Comparison of ENCODE assay signal across 8 cellular contexts in the genomic region with DNA sequence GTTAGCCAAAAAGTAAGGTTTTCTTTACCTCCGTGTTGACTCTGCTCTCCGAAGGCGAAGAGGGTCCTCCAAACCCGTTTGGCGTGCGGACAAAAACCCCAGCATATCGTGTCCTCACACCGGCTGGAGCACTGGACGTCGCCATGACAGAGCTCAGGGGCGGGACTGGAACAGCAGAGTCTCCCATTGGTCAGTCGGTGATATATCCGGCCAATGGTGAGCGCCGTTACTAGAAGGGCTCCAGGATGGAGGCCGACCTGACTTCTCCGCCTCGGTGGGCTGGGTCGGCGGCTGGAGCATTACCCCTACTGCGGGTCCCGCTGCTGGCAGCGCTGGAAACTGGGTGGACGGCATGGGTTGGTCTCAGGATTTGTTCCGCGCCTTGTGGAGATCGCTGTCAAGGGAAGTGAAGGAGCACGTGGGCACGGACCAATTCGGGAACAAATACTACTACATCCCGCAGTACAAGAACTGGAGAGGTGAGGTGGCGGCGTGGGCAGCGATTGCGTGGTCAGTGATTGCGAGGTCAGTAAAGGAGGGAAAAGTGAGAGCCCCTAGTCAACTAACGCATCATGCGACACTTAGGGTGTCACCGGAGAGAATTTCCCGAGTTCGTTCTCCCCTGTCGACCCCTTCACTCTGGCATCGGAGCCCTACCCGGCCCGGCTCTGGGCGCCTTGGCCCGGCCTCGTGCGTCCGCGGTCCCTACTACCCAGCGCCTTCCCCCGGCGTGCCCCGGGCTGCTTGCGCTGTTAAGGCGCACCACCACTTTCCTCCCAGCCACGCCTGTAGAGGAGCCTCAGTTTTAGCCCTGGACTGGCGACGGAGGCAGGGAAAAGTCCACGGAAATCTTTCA. TPM values are rescaled to one million over a fixed set of nuclear protein-coding genes. Genes with fewer than 3 reads are reported as not detected.
DNase-seq lines count a peak whose midpoint lies in the region; ATAC-seq and TF ChIP-seq lines count a peak whose summit lies in the region.

A gene with protein sequence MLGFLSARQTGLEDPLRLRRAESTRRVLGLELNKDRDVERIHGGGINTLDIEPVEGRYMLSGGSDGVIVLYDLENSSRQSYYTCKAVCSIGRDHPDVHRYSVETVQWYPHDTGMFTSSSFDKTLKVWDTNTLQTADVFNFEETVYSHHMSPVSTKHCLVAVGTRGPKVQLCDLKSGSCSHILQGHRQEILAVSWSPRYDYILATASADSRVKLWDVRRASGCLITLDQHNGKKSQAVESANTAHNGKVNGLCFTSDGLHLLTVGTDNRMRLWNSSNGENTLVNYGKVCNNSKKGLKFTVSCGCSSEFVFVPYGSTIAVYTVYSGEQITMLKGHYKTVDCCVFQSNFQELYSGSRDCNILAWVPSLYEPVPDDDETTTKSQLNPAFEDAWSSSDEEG (minus strand): TSS at position 167 of the 856 bp plus-strand sequence. CDS start 62 bp downstream, at position 105.
A gene with protein sequence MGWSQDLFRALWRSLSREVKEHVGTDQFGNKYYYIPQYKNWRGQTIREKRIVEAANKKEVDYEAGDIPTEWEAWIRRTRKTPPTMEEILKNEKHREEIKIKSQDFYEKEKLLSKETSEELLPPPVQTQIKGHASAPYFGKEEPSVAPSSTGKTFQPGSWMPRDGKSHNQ (plus strand): TSS at position 302 of the 856 bp plus-strand sequence. CDS start 51 bp downstream, at position 353.

- H4K20me1 ChIP-seq in GM23338 (replicated peaks; ENCODE audit: insufficient read depth), result peaks cover 9% of the 10 kb centered on the region

- H3K27me3 Mint-ChIP-seq in GM23338 (ENCODE audit: insufficient read depth, low read depth, poor library complexity), result peaks cover 5% of the 10 kb centered on the region
- H3K27me3 Mint-ChIP-seq in activated T-helper 1 cell treated with anti-CD3 and anti-CD28 coated beads, Interleukin-12 subunit alpha, Interleukin-12 subunit beta, Interleukin-2, Interleukin-4 antibody, amounts not matched to agents 30 ng/mL and 10 ng/mL and 1 ng/mL, durations not matched to agents 14 hours and 24 hours and 36 hours (ENCODE audit: insufficient read depth), result no peaks in the 10 kb centered on the region
- H3K27me3 Mint-ChIP-seq in naive thymus-derived CD8-positive, alpha-beta T cell, result no peaks in the 10 kb centered on the region
- H3K27me3 Mint-ChIP-seq in stimulated activated naive B cell treated with anti-CD40 and anti-IgM and Interleukin-4, amounts not matched to agents 10 μg/mL and 1 μg/mL and 100 μg/mL, for 72 hours, result no peaks in the 10 kb centered on the region

- POLR2A ChIA-PET in naive thymus-derived CD8-positive, alpha-beta T cell (lab: Charles Lee), result interaction anchor here (0.6 to 1.5 kb wide), 2 partner anchors 36 to 386 kb away, joined by 8 to 9 read pairs; a partner anchor contains a TSS

- no peak within 1 kb of the TSS for H3K27ac ChIP-seq in GM23338 (ENCODE audit: low read depth)

- H3K79me2 ChIP-seq in GM23338 (replicated peaks; ENCODE audit: insufficient read depth), result peaks cover 85% of the 10 kb centered on the region

- TF ChIP-seq CTCF in GM23338 (conservative IDR thresholded peaks at IDR 0.05; ENCODE audit: low read depth in 2 of 2), result no peak

- peaks cover 10% of the 10 kb centered on the region; the same call in 1 of the 2 replicates for H3K27me3 ChIP-seq in GM23338 (ENCODE audit: insufficient read depth)

- intact Hi-C loops in activated T-helper 1 cell treated with anti-CD3 and anti-CD28 coated beads, Interleukin-12 subunit alpha, Interleukin-12 subunit beta, Interleukin-2, Interleukin-4 antibody, amounts not matched to agents 30 ng/mL and 10 ng/mL and 1 ng/mL, durations not matched to agents 14 hours and 24 hours and 36 hours (cut with micrococcal nuclease), result loop anchor here (1.0 to 5.0 kb wide), 6 partner anchors 218 to 1458 kb away; a partner anchor contains a TSS

- ATAC-seq in GM23338, result peak; percentile 99
- ATAC-seq in naive thymus-derived CD8-positive, alpha-beta T cell, result peak; percentile 96 to 97
- peak; percentile 98 for ATAC-seq in stimulated activated naive B cell treated with anti-CD40 and anti-IgM and Interleukin-4, amounts not matched to agents 10 μg/mL and 1 μg/mL and 100 μg/mL, for 72 hours (replicated peaks)

- peaks cover 2% of the 10 kb centered on the region; the same call in 1 of the 3 replicates for H3K4me1 Mint-ChIP-seq in GM23338
- peaks cover 22% of the 10 kb centered on the region for H3K4me1 Mint-ChIP-seq in activated T-helper 1 cell treated with anti-CD3 and anti-CD28 coated beads, Interleukin-12 subunit alpha, Interleukin-12 subunit beta, Interleukin-2, Interleukin-4 antibody, amounts not matched to agents 30 ng/mL and 10 ng/mL and 1 ng/mL, durations not matched to agents 14 hours and 24 hours and 36 hours (ENCODE audit: low read depth)
- peaks cover 9 to 39% (median 22%) of the 10 kb centered on the region in 4 donors for H3K4me1 Mint-ChIP-seq in naive thymus-derived CD8-positive, alpha-beta T cell
- peaks cover 10 to 11% of the 10 kb centered on the region in 2 donors for H3K4me1 Mint-ChIP-seq in stimulated activated naive B cell treated with anti-CD40 and anti-IgM and Interleukin-4, amounts not matched to agents 10 μg/mL and 1 μg/mL and 100 μg/mL, for 72 hours

- peak within 1 kb of the TSS; percentile 94 for H2AFZ ChIP-seq in GM23338

- no peaks in the 10 kb centered on the region for H3K9me3 Mint-ChIP-seq in GM23338
- no peaks in the 10 kb centered on the region for H3K9me3 Mint-ChIP-seq in activated T-helper 1 cell treated with anti-CD3 and anti-CD28 coated beads, Interleukin-12 subunit alpha, Interleukin-12 subunit beta, Interleukin-2, Interleukin-4 antibody, amounts not matched to agents 30 ng/mL and 10 ng/mL and 1 ng/mL, durations not matched to agents 14 hours and 24 hours and 36 hours
- no peaks in the 10 kb centered on the region for H3K9me3 Mint-ChIP-seq in naive thymus-derived CD8-positive, alpha-beta T cell
- H3K9me3 Mint-ChIP-seq in stimulated activated naive B cell treated with anti-CD40 and anti-IgM and Interleukin-4, amounts not matched to agents 10 μg/mL and 1 μg/mL and 100 μg/mL, for 72 hours, result no peaks in the 10 kb centered on the region

- H3K4me3 ChIP-seq in GM23338, result peak within 1 kb of the TSS; percentile 93

- peaks cover 15% of the 10 kb centered on the region; the same call in 2 of the 3 replicates for H3K36me3 Mint-ChIP-seq in GM23338 (ENCODE audit: low read depth)
- H3K36me3 Mint-ChIP-seq in activated T-helper 1 cell treated with anti-CD3 and anti-CD28 coated beads, Interleukin-12 subunit alpha, Interleukin-12 subunit beta, Interleukin-2, Interleukin-4 antibody, amounts not matched to agents 30 ng/mL and 10 ng/mL and 1 ng/mL, durations not matched to agents 14 hours and 24 hours and 36 hours (ENCODE audit: low read depth), result peaks cover 2% of the 10 kb centered on the region
- peaks cover 0 to 7% (median 4%) of the 10 kb centered on the region in 3 donors for H3K36me3 Mint-ChIP-seq in naive thymus-derived CD8-positive, alpha-beta T cell
- peaks cover 2 to 10% of the 10 kb centered on the region in 2 donors for H3K36me3 Mint-ChIP-seq in stimulated activated naive B cell treated with anti-CD40 and anti-IgM and Interleukin-4, amounts not matched to agents 10 μg/mL and 1 μg/mL and 100 μg/mL, for 72 hours

- peak within 1 kb of the TSS; percentile 98 for H3K4me2 ChIP-seq in GM23338

- no peak within 1 kb of the TSS for H3K27ac Mint-ChIP-seq in GM23338
- no peak within 1 kb of the TSS for H3K27ac Mint-ChIP-seq in activated T-helper 1 cell treated with anti-CD3 and anti-CD28 coated beads, Interleukin-12 subunit alpha, Interleukin-12 subunit beta, Interleukin-2, Interleukin-4 antibody, amounts not matched to agents 30 ng/mL and 10 ng/mL and 1 ng/mL, durations not matched to agents 14 hours and 24 hours and 36 hours
- peak within 1 kb of the TSS in 1 of 10 donors; percentile 82 for H3K27ac Mint-ChIP-seq in naive thymus-derived CD8-positive, alpha-beta T cell
- H3K27ac Mint-ChIP-seq in stimulated activated naive B cell treated with anti-CD40 and anti-IgM and Interleukin-4, amounts not matched to agents 10 μg/mL and 1 μg/mL and 100 μg/mL, for 72 hours, result no peak within 1 kb of the TSS

- H3K36me3 ChIP-seq in GM23338 (ENCODE audit: insufficient read depth), result 0 out of 2 replicates have a peak, but pooled peaks cover 3% of the 10 kb centered on the region

- H3K4me3 Mint-ChIP-seq in GM23338, result no peak within 1 kb of the TSS
- no peak within 1 kb of the TSS for H3K4me3 Mint-ChIP-seq in activated T-helper 1 cell treated with anti-CD3 and anti-CD28 coated beads, Interleukin-12 subunit alpha, Interleukin-12 subunit beta, Interleukin-2, Interleukin-4 antibody, amounts not matched to agents 30 ng/mL and 10 ng/mL and 1 ng/mL, durations not matched to agents 14 hours and 24 hours and 36 hours
- no peak within 1 kb of the TSS for H3K4me3 Mint-ChIP-seq in naive thymus-derived CD8-positive, alpha-beta T cell
- H3K4me3 Mint-ChIP-seq in stimulated activated naive B cell treated with anti-CD40 and anti-IgM and Interleukin-4, amounts not matched to agents 10 μg/mL and 1 μg/mL and 100 μg/mL, for 72 hours, result no peak within 1 kb of the TSS

- DNase-seq in Daoy (ENCODE audit: low read depth) (peak; percentile 95), GM23338 (ENCODE audit: low spot score) (peak; percentile 97), Kasumi-1 (lab: John Stamatoyannopoulos, UW) (peak; percentile 93 to 97), RKO (ENCODE audit: low spot score) (peak; percentile 95), fibroblast of peridontal ligament (ENCODE audit: extremely low read depth) (peak; percentile 89)
- peak; percentile 85 for DNase-seq in activated T-helper 1 cell treated with anti-CD3 and anti-CD28 coated beads, Interleukin-12 subunit alpha, Interleukin-12 subunit beta, Interleukin-2, Interleukin-4 antibody, amounts not matched to agents 30 ng/mL and 10 ng/mL and 1 ng/mL, durations not matched to agents 14 hours and 24 hours and 36 hours (ENCODE audit: low spot score)
- peak; percentile 75 to 93 (median 88) for DNase-seq in naive thymus-derived CD8-positive, alpha-beta T cell
- peak; percentile 87 for DNase-seq in stimulated activated naive B cell treated with anti-CD40 and anti-IgM and Interleukin-4, amounts not matched to agents 10 μg/mL and 1 μg/mL and 100 μg/mL, for 72 hours

- H3K4me1 ChIP-seq in GM23338 (ENCODE audit: insufficient read depth), result peaks cover 4% of the 10 kb centered on the region

- H3K9me2 ChIP-seq in GM23338 (ENCODE audit: insufficient read depth), result no peaks in the 10 kb centered on the region

- H3F3A ChIP-seq in GM23338 (replicated peaks; ENCODE audit: low read depth), result no peaks in the 10 kb centered on the region

RNA-seq across cellular contexts. Expression of the first gene that starts in this region (rescaled TPM):
- 27.4 and 45.4 TPM in 2 replicates for total RNA-seq in Daoy (2014; rRNA removed; shearing (Covaris generic))
- total RNA-seq in GM23338 (2014; rRNA removed; shearing (Covaris generic)), result 40.0 and 53.9 TPM in 2 replicates
- polyA plus RNA-seq in GM23338 (2016; fragmentation: Nextera tagmentation; extraction: Ambion mirVana), result 13.5 and 21.6 TPM in 2 replicates
- total RNA-seq in activated T-helper 1 cell treated with anti-CD3 and anti-CD28 coated beads, Interleukin-12 subunit alpha, Interleukin-12 subunit beta, Interleukin-2, Interleukin-4 antibody, amounts not matched to agents 30 ng/mL and 10 ng/mL and 1 ng/mL, durations not matched to agents 14 hours and 24 hours and 36 hours, result 9.8 and 10.7 TPM in 2 replicates
- 1 to 10 TPM; 7.6 to 10.0 TPM for total RNA-seq in naive thymus-derived CD8-positive, alpha-beta T cell
- polyA plus RNA-seq in naive thymus-derived CD8-positive, alpha-beta T cell, result 10 to 100 TPM; 12.7 to 16.6 (median 13.3) TPM

RNA-seq across cellular contexts. Expression of the second gene that starts in this region (rescaled TPM):
- total RNA-seq in Daoy (2014; rRNA removed; shearing (Covaris generic)), result 66.6 and 139 TPM in 2 replicates
- 31.6 and 43.4 TPM in 2 replicates for total RNA-seq in GM23338 (2014; rRNA removed; shearing (Covaris generic))
- 155 and 180 TPM in 2 replicates for polyA plus RNA-seq in GM23338 (2016; fragmentation: Nextera tagmentation; extraction: Ambion mirVana)
- 32.9 and 33.8 TPM in 2 replicates for total RNA-seq in activated T-helper 1 cell treated with anti-CD3 and anti-CD28 coated beads, Interleukin-12 subunit alpha, Interleukin-12 subunit beta, Interleukin-2, Interleukin-4 antibody, amounts not matched to agents 30 ng/mL and 10 ng/mL and 1 ng/mL, durations not matched to agents 14 hours and 24 hours and 36 hours
- total RNA-seq in naive thymus-derived CD8-positive, alpha-beta T cell, result 10 to 100 TPM; 19.5 to 25.0 TPM
- 10 to 100 TPM; 30.3 to 43.9 (median 38.6) TPM for polyA plus RNA-seq in naive thymus-derived CD8-positive, alpha-beta T cell
